ENCODE assay signal across 1 cellular context in the genomic region with DNA sequence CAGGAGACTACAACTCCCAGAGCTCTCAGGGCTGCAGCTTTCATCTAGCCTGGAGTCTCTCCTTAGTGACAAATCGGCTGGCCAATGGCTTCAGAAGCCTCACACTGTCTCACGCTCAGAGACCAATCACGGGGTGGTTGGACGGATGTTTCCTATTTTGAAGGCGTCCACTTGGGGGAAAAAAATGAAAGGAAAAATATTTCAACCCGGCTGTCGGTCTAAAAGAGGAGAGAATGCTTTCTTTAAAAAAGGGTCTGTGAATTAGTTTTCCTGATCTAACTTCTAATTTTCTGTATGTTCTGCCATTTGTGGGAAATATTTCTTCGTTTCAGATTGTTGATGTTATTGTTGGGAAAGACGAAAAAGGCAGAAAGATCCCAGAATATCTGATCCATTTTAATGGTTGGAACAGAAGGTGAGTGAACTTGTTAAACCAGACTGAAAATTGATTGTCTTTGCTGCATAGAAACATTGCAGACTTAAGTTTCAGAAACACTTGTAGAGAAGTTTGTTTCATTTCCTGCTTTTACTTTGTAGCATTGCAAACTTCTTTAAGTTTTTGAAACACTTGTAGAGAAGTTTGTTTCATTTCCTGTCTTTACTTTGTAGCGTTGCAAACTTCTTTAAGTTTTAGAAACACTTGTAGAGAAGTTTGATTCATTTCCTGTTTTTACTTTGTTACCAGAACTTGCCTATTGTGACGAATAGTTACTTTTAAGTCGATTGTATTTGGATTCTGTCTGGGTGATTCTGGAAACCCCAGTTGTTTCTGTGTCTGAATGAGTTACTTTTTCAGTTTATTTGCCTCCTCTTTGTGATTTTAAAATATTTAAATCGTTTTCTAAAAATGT.
TF ChIP-seq lines count a peak whose summit lies in the region.

No MANE protein-coding gene starts in this region.

TF ChIP-seq in SK-N-SH treated with all-trans-retinoic acid at 6 μM for 48 hours, 23 proteins besides CTCF, POLR2A, EP300 and RAD21 (continued from another document):
- TF ChIP-seq ZNF565 (CRISPR knock-in tag; conservative IDR thresholded peaks at IDR 0.05; ENCODE audit: low read depth) (no peak), ZC3H10 (CRISPR knock-in tag; IDR thresholded peaks at IDR 0.05) (no peak), POU6F1 (CRISPR knock-in tag; IDR thresholded peaks at IDR 0.05; ENCODE audit: borderline replicate concordance, low read depth) (no peak)
